Comparison of ENCODE assay signal across 14 cellular contexts in genomic region chr2:10740226-10740625, GRCh38. TPM values are rescaled to one million over a fixed set of nuclear protein-coding genes. Genes with fewer than 3 reads are reported as not detected.
A peak's percentile ranks its signal among the peaks of the same experiment; 100 is the strongest.
DNase-seq lines count a peak whose midpoint lies in the region; ATAC-seq and TF ChIP-seq lines count a peak whose summit lies in the region.
"Had no signal": no experiment of that assay in that cellular context is flagged by ENCODE, and none has a peak within 500 bp of the region (broad histone marks: within the 10 kb centered on the region; RNA-seq: fewer than 3 reads in every experiment).

No MANE protein-coding gene starts in this region.

- H3K4me1 ChIP-seq in NT2/D1 (ENCODE audit: insufficient read depth, insufficient read length) (peaks cover 7% of the 10 kb centered on the region), left lung (no peaks in the 10 kb centered on the region), trophoblast cell (ENCODE audit: control insufficient read depth in 1 of 2, insufficient read depth in 2 of 2, low read length in 2 of 2) (peaks cover 17 to 24% of the 10 kb centered on the region in 2 experiments)
- H3K4me1 ChIP-seq: BE2C had no signal

- no peak overlapping the region for H3K18ac ChIP-seq in trophoblast cell (ENCODE audit: low read length)

- H3K27me3 Mint-ChIP-seq in activated CD4-positive, alpha-beta memory T cell treated with anti-CD3 and anti-CD28 coated beads, Interleukin-2, amount 10 ng/mL, durations not matched to agents 7 days and 5 days, result peaks cover 8% of the 10 kb centered on the region

- H2AFZ ChIP-seq in trophoblast cell (ENCODE audit: insufficient read depth, low read length, poor library complexity), result no peak overlapping the region
- H2AFZ ChIP-seq: GM23248 had no signal

- no peak overlapping the region for H4K12ac ChIP-seq in trophoblast cell (ENCODE audit: low read depth, low read length)

- no peak overlapping the region for H3K4me2 ChIP-seq in trophoblast cell (ENCODE audit: low read length)

- TF ChIP-seq CTCF in left lung (IDR thresholded peaks at IDR 0.05) (no peak), GM13977 (IDR thresholded peaks at IDR 0.05; ENCODE audit: extremely low read depth, insufficient read depth, missing control alignments) (no peak)

- H3K36me3 ChIP-seq in NT2/D1 (ENCODE audit: insufficient read depth, insufficient read length, low read length) (no peaks in the 10 kb centered on the region), left lung (no peaks in the 10 kb centered on the region), trophoblast cell (ENCODE audit: control insufficient read depth in 1 of 2, insufficient read depth in 2 of 2, low read length in 2 of 2) (no peaks in the 10 kb centered on the region)
- H3K36me3 ChIP-seq: BE2C had no signal

- no peak overlapping the region for H3K27ac ChIP-seq in left lung
- peak overlapping the region; percentile 40 for H3K27ac ChIP-seq in trophoblast cell (ENCODE audit: low read depth, low read length)
- H3K27ac ChIP-seq: GM23248 had no signal

- intact Hi-C loops in left lung (cut with DNase I), result no loop called here

- H2BK5ac ChIP-seq in trophoblast cell (ENCODE audit: low read depth, low read length, poor library complexity), result peak overlapping the region; percentile 42

- H4K91ac ChIP-seq in trophoblast cell (ENCODE audit: low read depth, low read length), result peak overlapping the region; percentile 65

- H4K8ac ChIP-seq in trophoblast cell (ENCODE audit: low read depth, low read length), result peak overlapping the region; percentile 29

- DNase-seq in NT2/D1 (ENCODE audit: low read depth, low spot score) (no peak), left lung (no peak), trophoblast cell (peak; percentile 25 to 38), NCI-H510A (lab: John Stamatoyannopoulos, UW) (no peak), GM13977 (ENCODE audit: low spot score) (no peak)
- DNase-seq in activated CD4-positive, alpha-beta memory T cell treated with anti-CD3 and anti-CD28 coated beads, Interleukin-2, amount 10 ng/mL, durations not matched to agents 7 days and 5 days, result no peak
- DNase-seq: BE2C; C1 segment of cervical spinal cord; Caco-2; CD4-positive, CD25-positive, alpha-beta regulatory T cell; GM23248; HCEC 1CT; IMR-90 had no signal

- no peaks in the 10 kb centered on the region for H3K27me3 ChIP-seq in NT2/D1 (ENCODE audit: insufficient read depth, insufficient read length)
- no peaks in the 10 kb centered on the region for H3K27me3 ChIP-seq in left lung
- no peaks in the 10 kb centered on the region for H3K27me3 ChIP-seq in trophoblast cell (ENCODE audit: insufficient read depth, low read length)
- H3K27me3 ChIP-seq: BE2C had no signal

- no peaks in the 10 kb centered on the region for H3K79me2 ChIP-seq in trophoblast cell (ENCODE audit: control insufficient read depth, insufficient read depth, low read length, poor library complexity)

- H3K4me3 ChIP-seq in NT2/D1 (ENCODE audit: insufficient read length, low read depth), result no peak overlapping the region
- H3K4me3 ChIP-seq in left lung, result no peak overlapping the region
- no peak overlapping the region for H3K4me3 ChIP-seq in trophoblast cell (ENCODE audit: low read depth, low read length)
- H3K4me3 ChIP-seq: GM23248 had no signal

- in situ Hi-C loops in GM13977 (cut with MboI; ENCODE audit: low pct_unique_long_range_greater_than_20kb, low sequenced_read_pairs, unreplicated experiment), result no loop called here

- H2BK12ac ChIP-seq in trophoblast cell (ENCODE audit: low read length), result no peak overlapping the region

- WGBS in trophoblast cell (ENCODE audit: extremely low coverage, insufficient coverage, insufficient read length), result no CpG with 5 or more reads among the region's 3 CpGs

- no peak overlapping the region for H3K4ac ChIP-seq in trophoblast cell (ENCODE audit: low read depth, low read length)

- no peak overlapping the region for H3K4me3 Mint-ChIP-seq in activated CD4-positive, alpha-beta memory T cell treated with anti-CD3 and anti-CD28 coated beads, Interleukin-2, amount 10 ng/mL, durations not matched to agents 7 days and 5 days
- H3K4me3 Mint-ChIP-seq: CD4-positive, CD25-positive, alpha-beta regulatory T cell had no signal

- CTCF ChIA-PET in activated CD4-positive, alpha-beta memory T cell treated with anti-CD3 and anti-CD28 coated beads, Interleukin-2, amount 10 ng/mL, durations not matched to agents 7 days and 5 days (lab: Charles Lee), result no interaction called here

- H3K9me3 ChIP-seq in NT2/D1 (ENCODE audit: insufficient read depth, low read length) (no peaks in the 10 kb centered on the region), left lung (no peaks in the 10 kb centered on the region), trophoblast cell (ENCODE audit: insufficient read depth, low read depth, low read length) (no peaks in the 10 kb centered on the region)
- H3K9me3 ChIP-seq: BE2C, Caco-2 had no signal

- POLR2A ChIA-PET in activated CD4-positive, alpha-beta memory T cell treated with anti-CD3 and anti-CD28 coated beads, Interleukin-2, amount 10 ng/mL, durations not matched to agents 7 days and 5 days (lab: Charles Lee), result no interaction called here

- peak overlapping the region; percentile 27 for H3K14ac ChIP-seq in trophoblast cell (ENCODE audit: low read length)

- H3K9ac ChIP-seq in NT2/D1 (ENCODE audit: insufficient read length, low read depth) (peak overlapping the region; percentile 32), trophoblast cell (ENCODE audit: low read length) (no peak overlapping the region)
- H3K9ac ChIP-seq: GM23248 had no signal

- H3K4me1 Mint-ChIP-seq in activated CD4-positive, alpha-beta memory T cell treated with anti-CD3 and anti-CD28 coated beads, Interleukin-2, amount 10 ng/mL, durations not matched to agents 7 days and 5 days, result no peaks in the 10 kb centered on the region

- peak overlapping the region; percentile 27 for H2BK120ac ChIP-seq in trophoblast cell (ENCODE audit: insufficient read depth, low read length, poor library complexity)

- ATAC-seq in left lung, result peak; percentile 95

- H2AK5ac ChIP-seq in trophoblast cell (ENCODE audit: low read length), result no peak overlapping the region

- H3K23ac ChIP-seq in trophoblast cell (ENCODE audit: low read length), result no peak overlapping the region

- no peaks in the 10 kb centered on the region for H3K9me3 Mint-ChIP-seq in activated CD4-positive, alpha-beta memory T cell treated with anti-CD3 and anti-CD28 coated beads, Interleukin-2, amount 10 ng/mL, durations not matched to agents 7 days and 5 days
- H3K9me3 Mint-ChIP-seq: CD4-positive, CD25-positive, alpha-beta regulatory T cell had no signal

- no peaks in the 10 kb centered on the region for H3K36me3 Mint-ChIP-seq in activated CD4-positive, alpha-beta memory T cell treated with anti-CD3 and anti-CD28 coated beads, Interleukin-2, amount 10 ng/mL, durations not matched to agents 7 days and 5 days (ENCODE audit: low read depth)
- H3K36me3 Mint-ChIP-seq: CD4-positive, CD25-positive, alpha-beta regulatory T cell had no signal

- H3K27ac Mint-ChIP-seq in activated CD4-positive, alpha-beta memory T cell treated with anti-CD3 and anti-CD28 coated beads, Interleukin-2, amount 10 ng/mL, durations not matched to agents 7 days and 5 days, result no peak overlapping the region
- H3K27ac Mint-ChIP-seq: CD4-positive, CD25-positive, alpha-beta regulatory T cell had no signal

- peaks cover 15% of the 10 kb centered on the region for H3K79me1 ChIP-seq in trophoblast cell (ENCODE audit: low read length)

RNA-seq across cellular contexts. Expression of gene ATP6V1C2, which starts 18.8 kb away (rescaled TPM):
- total RNA-seq in left lung, result under 1 TPM; 0.10 to 0.17 TPM
- polyA plus RNA-seq in trophoblast cell (2013), result 75.0 and 76.0 TPM in 2 replicates
- not detected for total RNA-seq in activated CD4-positive, alpha-beta memory T cell treated with anti-CD3 and anti-CD28 coated beads, Interleukin-2, amount 10 ng/mL, durations not matched to agents 7 days and 5 days
- total RNA-seq: CD4-positive, CD25-positive, alpha-beta regulatory T cell; GM23248; HT-29; IMR-90 had no signal
- polyA plus RNA-seq: IMR-90 had no signal

RNA-seq across cellular contexts. Expression of gene NOL10, which starts 50.5 kb away (rescaled TPM):
- total RNA-seq in left lung, result 10 to 100 TPM; 16.9 to 23.3 TPM
- 20.1 and 20.2 TPM in 2 replicates for polyA plus RNA-seq in trophoblast cell (2013)
- total RNA-seq in activated CD4-positive, alpha-beta memory T cell treated with anti-CD3 and anti-CD28 coated beads, Interleukin-2, amount 10 ng/mL, durations not matched to agents 7 days and 5 days, result 10 to 100 TPM; 19.5 to 21.9 TPM

Comparison
In these comparisons a context has a peak if more than half of its experiments do, and no peak if none do; other contexts are left out.
1. DNase-seq: peak in trophoblast cell (2 of 2); none in NT2/D1 (single experiment), left lung (0 of 2), NCI-H510A (single experiment), activated CD4-positive, alpha-beta memory T cell treated with anti-CD3 and anti-CD28 coated beads, Interleukin-2, amount 10 ng/mL, durations not matched to agents 7 days and 5 days (single experiment) and GM13977 (single experiment).